13 cellular contexts compared by ENCODE assay signal in the genomic region with DNA sequence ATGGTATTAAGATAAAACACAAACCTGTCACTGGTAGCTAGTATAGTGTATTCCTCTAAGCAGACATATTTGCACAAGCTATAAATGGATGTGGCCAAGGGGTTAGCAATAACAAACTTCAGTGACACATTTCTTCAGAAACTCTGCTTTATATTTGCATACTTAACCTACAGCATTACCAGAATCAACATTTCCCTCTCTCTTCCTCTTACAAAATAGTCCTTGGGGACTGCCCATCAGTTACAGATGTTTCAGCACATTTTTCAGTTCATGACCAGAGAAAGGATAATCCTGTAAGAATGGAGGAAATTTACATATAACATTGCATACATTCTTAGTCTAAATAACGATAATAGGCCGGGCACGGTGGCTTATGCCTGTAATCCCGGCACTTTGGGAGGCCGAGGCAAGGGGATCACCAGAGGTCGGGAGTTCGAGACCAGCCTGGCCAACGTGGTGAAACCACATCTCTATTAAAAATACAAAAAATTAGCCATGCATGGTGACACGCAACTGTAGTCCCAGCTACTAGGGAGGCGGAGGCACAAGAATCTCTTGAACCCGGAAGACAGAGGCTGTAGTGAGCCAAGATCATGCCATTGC. TPM values are rescaled to one million over a fixed set of nuclear protein-coding genes. Genes with fewer than 3 reads are reported as not detected.
DNase-seq lines count a peak whose midpoint lies in the region; ATAC-seq and TF ChIP-seq lines count a peak whose summit lies in the region.
"Had no signal": no experiment of that assay in that cellular context is flagged by ENCODE, and none has a peak within 500 bp of the region (broad histone marks: within the 10 kb centered on the region; RNA-seq: fewer than 3 reads in every experiment).

No MANE protein-coding gene starts in this region.

- intact Hi-C loops in spleen (cut with DNase I; ENCODE audit: low total_unique reads) (no loop called here), lower leg skin (cut with DNase I; ENCODE audit: low total_unique reads) (no loop called here)

- H3K9me3 ChIP-seq in DOHH2 (ENCODE audit: control insufficient read depth, insufficient read depth, low read length) (peaks cover 10% of the 10 kb centered on the region; the same call in 1 of the 2 replicates), spleen (peaks cover 0 to 6% (median 0%) of the 10 kb centered on the region in 8 donors)

- H3K4me1 ChIP-seq in DOHH2 (ENCODE audit: control insufficient read depth, low read length) (peaks cover 65% of the 10 kb centered on the region), spleen (no peaks in the 10 kb centered on the region)

- ATAC-seq in HG02763 (IDR thresholded peaks at IDR 0.05; ENCODE audit: unreplicated experiment) (peak; percentile 97), HG03565 (IDR thresholded peaks at IDR 0.05; ENCODE audit: unreplicated experiment) (peak; percentile 95)
- ATAC-seq: effector memory CD8-positive, alpha-beta T cell had no signal

- no peaks in the 10 kb centered on the region for H3K9me2 ChIP-seq in DOHH2 (replicated peaks; ENCODE audit: control insufficient read depth, low read length)

- 82 to 93% (median 83%) methylated on average over 11 of the region's 11 CpGs for WGBS in spleen, 5 donors
- WGBS in lower leg skin, 2 donors = 90 to 94% methylated on average over 11 of the region's 11 CpGs

- H3K79me2 ChIP-seq in DOHH2 (ENCODE audit: control insufficient read depth, low read length) = no peaks in the 10 kb centered on the region

- H3K27me3 ChIP-seq in DOHH2 (ENCODE audit: control insufficient read depth, low read length) = no peaks in the 10 kb centered on the region
- peaks cover 0 to 6% (median 0%) of the 10 kb centered on the region in 7 donors for H3K27me3 ChIP-seq in spleen (replicated peaks in 1 of 7)

- no peaks in the 10 kb centered on the region for H4K20me1 ChIP-seq in DOHH2 (ENCODE audit: control insufficient read depth, insufficient read depth, low read depth, low read length)

- H3F3A ChIP-seq in DOHH2 (ENCODE audit: control insufficient read depth, insufficient read depth) = peaks cover 15% of the 10 kb centered on the region

- DNase-seq in GM19240 (ENCODE audit: insufficient read length, low spot score) = peak; percentile 24
- no peak for DNase-seq in spleen
- DNase-seq in lower leg skin (ENCODE audit: low spot score in 2 of 2) = no peak
- DNase-seq in GM03348 (ENCODE audit: low spot score) = no peak
- no peak for DNase-seq in inferior parietal cortex (ENCODE audit: extremely low spot score)
- DNase-seq: activated naive CD4-positive, alpha-beta T cell treated with anti-CD3 and anti-CD28 coated beads, Interleukin-2, amount 10 ng/mL, durations not matched to agents 7 days and 5 days; effector memory CD8-positive, alpha-beta T cell; NCI-H748 treated with DMSO at 0.1 percent for 48 hours had no signal

- H3K36me3 ChIP-seq in DOHH2 (ENCODE audit: control insufficient read depth, low read length) (no peaks in the 10 kb centered on the region), spleen (no peaks in the 10 kb centered on the region)

- H3K4me3 ChIP-seq in DOHH2 (ENCODE audit: low read length) (peak overlapping the region; percentile 51), spleen (no peak overlapping the region), lower leg skin (ENCODE audit: low read depth, poor library complexity, severe bottlenecking) (no peak overlapping the region)

- TF ChIP-seq POLR2A in spleen (IDR thresholded peaks at IDR 0.05) (no peak), lower leg skin (IDR thresholded peaks at IDR 0.05) (no peak)

- H3K4me2 ChIP-seq in DOHH2 (ENCODE audit: low read length) = peak overlapping the region; percentile 54
- H3K4me2 ChIP-seq: KMS-11 had no signal

- TF ChIP-seq CTCF in DOHH2 (IDR thresholded peaks at IDR 0.05; ENCODE audit: low read depth, low read length, poor library complexity, severe bottlenecking) (no peak), spleen (IDR thresholded peaks at IDR 0.05 in 8 of 11, conservative IDR thresholded peaks at IDR 0.05 in 3 of 11) (no peak), lower leg skin (IDR thresholded peaks at IDR 0.05) (no peak)

- H3K27ac ChIP-seq in DOHH2 (ENCODE audit: low read depth, low read length) = peak overlapping the region; percentile 89
- no peak overlapping the region for H3K27ac ChIP-seq in spleen
- H3K27ac ChIP-seq: KMS-11, VCaP had no signal

RNA-seq across cellular contexts. Expression of a gene that starts 25.3 kb away (rescaled TPM):
- under 1 TPM in 5 of 7 donors, not detected in 2; 0.17 to 0.79 (median 0.30) TPM for total RNA-seq in spleen
- polyA plus RNA-seq in spleen = under 1 TPM; 0.11 to 0.32 (median 0.26) TPM
- 1 to 10 TPM; 1.1 to 2.2 (median 2.0) TPM for total RNA-seq in lower leg skin
